17 cellular contexts compared by ENCODE assay signal in genomic region chr17:55816532-55817272, GRCh38.
A peak's percentile ranks its signal among the peaks of the same experiment; 100 is the strongest.
DNase-seq lines count a peak whose midpoint lies in the region; TF ChIP-seq lines count a peak whose summit lies in the region.
"Had no signal": no experiment of that assay in that cellular context is flagged by ENCODE, and none has a peak within 500 bp of the region (broad histone marks: within the 10 kb centered on the region; RNA-seq: fewer than 3 reads in every experiment).

No MANE protein-coding gene starts in this region.

- no peak overlapping the region for H3K9ac ChIP-seq in BLaER1
- H3K9ac ChIP-seq: GM23248 had no signal

- H3K9me3 ChIP-seq in BLaER1, result peaks cover 11% of the 10 kb centered on the region
- no peaks in the 10 kb centered on the region for H3K9me3 ChIP-seq in OCI-LY7 (ENCODE audit: low read length)
- H3K9me3 ChIP-seq in left ventricle myocardium inferior (replicated peaks), result peaks cover 10% of the 10 kb centered on the region

- H4K20me1 ChIP-seq in BLaER1 (no peaks in the 10 kb centered on the region), OCI-LY7 (ENCODE audit: insufficient read depth, low read length) (no peaks in the 10 kb centered on the region)

- POLR2A ChIA-PET in OCI-LY7 (lab: Charles Lee), result interaction anchor here (0.6 to 1.0 kb wide), 2 partner anchors 8 to 10 kb away, joined by 3 to 4 read pairs; no protein-coding TSS in a partner anchor

- TF ChIP-seq CTCF in OCI-LY7 (conservative IDR thresholded peaks at IDR 0.05; ENCODE audit: low read length) (no peak), left ventricle myocardium inferior (IDR thresholded peaks at IDR 0.05; ENCODE audit: borderline replicate concordance) (no peak)

- no peak overlapping the region for H2AFZ ChIP-seq in OCI-LY7 (ENCODE audit: low read length)
- H2AFZ ChIP-seq: GM23248 had no signal

- H3K4me2 ChIP-seq in BLaER1, result peak overlapping the region; percentile 20; the same call in 1 of the 2 replicates
- no peak overlapping the region for H3K4me2 ChIP-seq in OCI-LY7 (ENCODE audit: low read length)

- no peak overlapping the region for H3K4me3 ChIP-seq in BLaER1
- no peak overlapping the region for H3K4me3 ChIP-seq in OCI-LY7 (ENCODE audit: low read depth, low read length, poor library complexity, severe bottlenecking)
- no peak overlapping the region for H3K4me3 ChIP-seq in left ventricle myocardium inferior
- H3K4me3 ChIP-seq: GM23248 had no signal

- CTCF ChIA-PET in OCI-LY7 (lab: Charles Lee; ENCODE audit: unreplicated experiment), result no interaction called here

- no peaks in the 10 kb centered on the region for H3K36me3 ChIP-seq in BLaER1
- no peaks in the 10 kb centered on the region for H3K36me3 ChIP-seq in OCI-LY7 (ENCODE audit: insufficient read depth, low read length)
- H3K36me3 ChIP-seq in left ventricle myocardium inferior, result no peaks in the 10 kb centered on the region

- H3K27ac ChIP-seq in BLaER1 (no peak overlapping the region), OCI-LY7 (ENCODE audit: low read depth, low read length, poor library complexity, severe bottlenecking) (no peak overlapping the region), left ventricle myocardium inferior (replicated peaks) (no peak overlapping the region)
- H3K27ac ChIP-seq: GM23248 had no signal

- intact Hi-C loops in OCI-LY7 (cut with micrococcal nuclease; ENCODE audit: unreplicated experiment), result no loop called here
- intact Hi-C loops in left ventricle myocardium inferior (cut with micrococcal nuclease), result no loop called here

- H3K27me3 ChIP-seq in BLaER1 (no peaks in the 10 kb centered on the region), left ventricle myocardium inferior (ENCODE audit: low read depth) (no peaks in the 10 kb centered on the region)

- H3K79me2 ChIP-seq in OCI-LY7 (ENCODE audit: insufficient read depth, low read depth, low read length), result no peaks in the 10 kb centered on the region

- peak; percentile 49 for DNase-seq in CMK (ENCODE audit: low read depth)
- peak; percentile 59 for DNase-seq in NCI-H69 (lab: John Stamatoyannopoulos, UW)
- peak; percentile 32 to 36 for DNase-seq in dermis microvascular lymphatic vessel endothelial cell (ENCODE audit: low read depth in 2 of 2)
- DNase-seq in OCI-LY7 (ENCODE audit: low spot score), result no peak
- DNase-seq in left ventricle myocardium inferior, result no peak
- DNase-seq in RKO (ENCODE audit: low spot score), result no peak
- DNase-seq: ACHN; CD4-positive, CD25-positive, alpha-beta regulatory T cell; DMS153; GDM1; GM23248; HCEC 1CT; NCI-H1092 treated with DMSO at 0.1 percent for 48 hours; NCI-H146; NCI-H2029 treated with DMSO at 0.1 percent for 48 hours; NCI-H510A had no signal

- no peaks in the 10 kb centered on the region for H3K9me2 ChIP-seq in OCI-LY7 (ENCODE audit: insufficient read depth, low read length)

- H3K4me1 ChIP-seq in BLaER1 (peaks cover 29% of the 10 kb centered on the region), OCI-LY7 (ENCODE audit: insufficient read depth, low read length, poor library complexity, severe bottlenecking) (no peaks in the 10 kb centered on the region), left ventricle myocardium inferior (peaks cover 22% of the 10 kb centered on the region)

- no TSS peak for BruUV-seq in OCI-LY7 (replicated peaks; lab: Mats Ljungman, UMichigan)

Comparison
In these comparisons a context has a peak if more than half of its experiments do, and no peak if none do; other contexts are left out.
1. DNase-seq: peak in CMK (single experiment), NCI-H69 (single experiment) and dermis microvascular lymphatic vessel endothelial cell (2 of 2); none in OCI-LY7 (single experiment), left ventricle myocardium inferior (single experiment) and RKO (single experiment).